Comparison of ENCODE assay signal across 20 cellular contexts in genomic region chr2:169013628-169014026, GRCh38. TPM values are rescaled to one million over a fixed set of nuclear protein-coding genes. Genes with fewer than 3 reads are reported as not detected.
DNase-seq lines count a peak whose midpoint lies in the region; ATAC-seq and TF ChIP-seq lines count a peak whose summit lies in the region.
"Had no signal": no experiment of that assay in that cellular context is flagged by ENCODE, and none has a peak within 500 bp of the region (broad histone marks: within the 10 kb centered on the region; RNA-seq: fewer than 3 reads in every experiment).

No MANE protein-coding gene starts in this region.

- H3K27ac Mint-ChIP-seq in central memory CD8-positive, alpha-beta T cell (ENCODE audit: low read depth) = peak overlapping the region; percentile 60
- H3K27ac Mint-ChIP-seq: GM23338 had no signal

- TF ChIP-seq POLR2A in transverse colon (IDR thresholded peaks at IDR 0.05) = no peak

- peak overlapping the region; percentile 81 for H3K27ac ChIP-seq in SJSA1
- peak overlapping the region; percentile 55 to 81 (median 76) for H3K27ac ChIP-seq in transverse colon
- H3K27ac ChIP-seq: C4-2B had no signal

- no peaks in the 10 kb centered on the region for H3K27me3 Mint-ChIP-seq in central memory CD8-positive, alpha-beta T cell

- H3K9me3 ChIP-seq in SJSA1 (replicated peaks) = no peaks in the 10 kb centered on the region
- no peaks in the 10 kb centered on the region for H3K9me3 ChIP-seq in transverse colon

- H3K4me3 ChIP-seq in SJSA1 (no peak overlapping the region), transverse colon (no peak overlapping the region)
- H3K4me3 ChIP-seq: GM23338 had no signal

- no peaks in the 10 kb centered on the region for H3K27me3 ChIP-seq in SJSA1 (replicated peaks)
- H3K27me3 ChIP-seq in transverse colon = no peaks in the 10 kb centered on the region

- TF ChIP-seq CTCF in transverse colon (IDR thresholded peaks at IDR 0.05) = no peak

- ATAC-seq in central memory CD8-positive, alpha-beta T cell (replicated peaks; ENCODE audit: extremely low read depth, poor library complexity, severe bottlenecking) = no peak
- ATAC-seq in left lobe of liver = peak; percentile 53
- no peak for ATAC-seq in left colon
- ATAC-seq in GM18861 (IDR thresholded peaks at IDR 0.05; ENCODE audit: unreplicated experiment) = no peak
- no peak for ATAC-seq in GM18517 (IDR thresholded peaks at IDR 0.05; ENCODE audit: unreplicated experiment)
- ATAC-seq: GM23338, HCT116 had no signal

- in situ Hi-C loops in transverse colon (cut with MboI; ENCODE audit: low pct_ligation_motif_present in 1 of 4, low pct_unique_long_range_greater_than_20kb in 1 of 4, low sequenced_read_pairs in 3 of 4) = no loop called here

- TF ChIP-seq EP300 in transverse colon (IDR thresholded peaks at IDR 0.05; ENCODE audit: low read depth) = no peak

- H3K4me1 ChIP-seq in SJSA1 (replicated peaks) (peaks cover 35% of the 10 kb centered on the region), transverse colon (peaks cover 2 to 43% (median 28%) of the 10 kb centered on the region in 4 donors)

- H3K4me1 Mint-ChIP-seq in central memory CD8-positive, alpha-beta T cell = peaks cover 4% of the 10 kb centered on the region

- no peaks in the 10 kb centered on the region for H3K36me3 Mint-ChIP-seq in central memory CD8-positive, alpha-beta T cell (ENCODE audit: insufficient read depth)

- intact Hi-C loops in transverse colon (cut with DNase I; ENCODE audit: low total_unique reads) = no loop called here
- intact Hi-C loops in left colon (cut with DNase I, micrococcal nuclease) = no loop called here

- H3K9me3 Mint-ChIP-seq in central memory CD8-positive, alpha-beta T cell = no peaks in the 10 kb centered on the region
- H3K9me3 Mint-ChIP-seq: GM23338 had no signal

- 77% methylated on average over 4 of the region's 4 CpGs for WGBS in transverse colon (ENCODE audit: low coverage in 1 of 2), 2 donors

- DNase-seq in SJSA1 (ENCODE audit: low read depth in 1 of 2, low spot score in 2 of 2) (no peak), left lobe of liver (ENCODE audit: low spot score) (no peak), transverse colon (no peak), left colon (no peak)
- DNase-seq in central memory CD8-positive, alpha-beta T cell (ENCODE audit: low spot score in 2 of 2) = no peak
- DNase-seq: AML-193, DND-41, Kasumi-1, MM.1S, NCI-H1092, NCI-H1436 treated with DMSO at 0.1 percent for 48 hours, NCI-H2029, NCI-H526 had no signal

- H3K36me3 ChIP-seq in SJSA1 = no peaks in the 10 kb centered on the region
- H3K36me3 ChIP-seq in transverse colon = no peaks in the 10 kb centered on the region

- no peak overlapping the region for H3K4me3 Mint-ChIP-seq in central memory CD8-positive, alpha-beta T cell
- H3K4me3 Mint-ChIP-seq: GM23338 had no signal

RNA-seq across cellular contexts. Expression of gene ABCB11, which starts 17.5 kb away (rescaled TPM):
- total RNA-seq in SJSA1 (2014; rRNA removed; shearing (Covaris generic)) = not detected in 2 replicates
- total RNA-seq in left lobe of liver (68.5 TPM), transverse colon (10 to 100 TPM in 3 of 4 donors, 1 to 10 TPM in 1; 4.8 to 41.8 (median 14.8) TPM), left colon (1 to 10 TPM; 4.1 TPM)
- total RNA-seq: G401, GM23338 had no signal

RNA-seq across cellular contexts. Expression of gene DHRS9, which starts 55.7 kb away (rescaled TPM):
- 0.11 and 0.19 TPM in 2 replicates for total RNA-seq in SJSA1 (2014; rRNA removed; shearing (Covaris generic))
- total RNA-seq in left lobe of liver (0.30 TPM), transverse colon (100 to 1,000 TPM in 3 of 4 donors, 10 to 100 TPM in 1; 20.9 to 257 (median 153) TPM), left colon (100 to 1,000 TPM; 202 to 206 TPM)
- total RNA-seq: G401, GM23338, SK-MEL-5 had no signal

Comparison
In these comparisons a context has a peak if more than half of its experiments do, and no peak if none do; other contexts are left out.
1. RNA of gene DHRS9, which starts 55.7 kb away (total RNA-seq): 202 to 206 TPM in left colon and 20.9 to 257 TPM in transverse colon; 0.30 TPM in left lobe of liver (single experiment) and 0.11 to 0.19 TPM in SJSA1; every median in the first group is over 10 times any median in the second.